Comparison of ENCODE assay signal across 1 cellular context in genomic region chr12:107894589-107894988, GRCh38.
TF ChIP-seq lines count a peak whose summit lies in the region.

No MANE protein-coding gene starts in this region.

TF ChIP-seq in HCT116, 20 proteins besides CTCF, POLR2A, EP300 and RAD21:
- no peak for TF ChIP-seq YY1 (IDR thresholded peaks at IDR 0.05; ENCODE audit: extremely low read depth, insufficient replicate concordance, low read depth, low read length)
- no peak for TF ChIP-seq CEBPB (IDR thresholded peaks at IDR 0.05; ENCODE audit: low read depth)
- TF ChIP-seq MAX (IDR thresholded peaks at IDR 0.05) = no peak
- TF ChIP-seq ATF3 (IDR thresholded peaks at IDR 0.05) = no peak
- TF ChIP-seq CBX3 (IDR thresholded peaks at IDR 0.05; ENCODE audit: low read depth) = no peak
- TF ChIP-seq EGR1 (IDR thresholded peaks at IDR 0.05; ENCODE audit: low read depth) = no peak
- no peak for TF ChIP-seq SP1 (IDR thresholded peaks at IDR 0.05; ENCODE audit: low read depth)
- TF ChIP-seq ZBTB33 (IDR thresholded peaks at IDR 0.05; ENCODE audit: extremely low read depth, insufficient replicate concordance, low read length) = no peak
- no peak for TF ChIP-seq ZNF274 (IDR thresholded peaks at IDR 0.05; ENCODE audit: low read depth, low read length)
- TF ChIP-seq SRF (IDR thresholded peaks at IDR 0.05; ENCODE audit: low read depth) = no peak
- no peak for TF ChIP-seq EZH2phosphoT487 (IDR thresholded peaks at IDR 0.05; ENCODE audit: borderline replicate concordance)
- TF ChIP-seq POLR2AphosphoS5 (IDR thresholded peaks at IDR 0.05; ENCODE audit: low read depth, low read length) = no peak
- TF ChIP-seq REST (IDR thresholded peaks at IDR 0.05; ENCODE audit: low read depth) = no peak
- no peak for TF ChIP-seq JUND (IDR thresholded peaks at IDR 0.05)
- TF ChIP-seq SIN3A (IDR thresholded peaks at IDR 0.05; ENCODE audit: low read depth) = no peak
- no peak for TF ChIP-seq ZFX (IDR thresholded peaks at IDR 0.05)
- no peak for TF ChIP-seq FOSL1 (IDR thresholded peaks at IDR 0.05; ENCODE audit: low read depth)
- no peak for TF ChIP-seq TCF7L2 (IDR thresholded peaks at IDR 0.05; ENCODE audit: borderline replicate concordance, extremely low read depth, insufficient read depth, insufficient read length)
- no peak for TF ChIP-seq EZH2 (IDR thresholded peaks at IDR 0.05)
- no peak for TF ChIP-seq ELF1 (IDR thresholded peaks at IDR 0.05; ENCODE audit: borderline replicate concordance, low read depth)
